1 cellular context compared by ENCODE assay signal in the genomic region with DNA sequence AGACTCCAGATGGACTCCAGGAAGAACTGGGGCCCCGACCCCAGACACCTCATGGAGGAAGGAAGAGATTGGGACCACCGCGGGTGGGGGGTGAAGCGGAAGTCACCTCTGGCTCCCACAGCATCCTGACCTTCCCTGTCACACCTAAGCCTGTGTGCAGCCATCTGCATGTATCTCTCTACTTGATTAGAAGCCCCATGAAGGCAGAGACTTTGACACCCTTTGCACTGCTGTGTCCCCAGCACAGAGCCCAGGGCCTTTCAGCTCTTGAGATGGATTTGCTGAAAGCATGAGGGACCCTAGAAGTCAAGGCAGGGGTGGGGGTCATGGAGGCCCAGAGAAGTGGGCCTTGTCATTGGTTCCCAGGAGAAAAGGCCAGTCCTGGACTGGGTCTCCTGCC.
TF ChIP-seq lines count a peak whose summit lies in the region.

No MANE protein-coding gene starts in this region.

TF ChIP-seq in K562, 482 proteins besides CTCF, POLR2A, EP300 and RAD21:
- TF ChIP-seq, protein P1, sequence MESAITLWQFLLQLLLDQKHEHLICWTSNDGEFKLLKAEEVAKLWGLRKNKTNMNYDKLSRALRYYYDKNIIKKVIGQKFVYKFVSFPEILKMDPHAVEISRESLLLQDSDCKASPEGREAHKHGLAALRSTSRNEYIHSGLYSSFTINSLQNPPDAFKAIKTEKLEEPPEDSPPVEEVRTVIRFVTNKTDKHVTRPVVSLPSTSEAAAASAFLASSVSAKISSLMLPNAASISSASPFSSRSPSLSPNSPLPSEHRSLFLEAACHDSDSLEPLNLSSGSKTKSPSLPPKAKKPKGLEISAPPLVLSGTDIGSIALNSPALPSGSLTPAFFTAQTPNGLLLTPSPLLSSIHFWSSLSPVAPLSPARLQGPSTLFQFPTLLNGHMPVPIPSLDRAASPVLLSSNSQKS (CRISPR knock-in tag; IDR thresholded peaks at IDR 0.05), result no peak
- no peak for TF ChIP-seq ZNF274 (IDR thresholded peaks at IDR 0.05; ENCODE audit: borderline replicate concordance, low read depth, low read length)
- peak; percentile 53; the same call in 1 of the 2 replicates for TF ChIP-seq TRIM28 (IDR thresholded peaks at IDR 0.05)
- TF ChIP-seq ZNF24 (IDR thresholded peaks at IDR 0.05), result no peak
- peak; percentile 74 for TF ChIP-seq ZNF316 (IDR thresholded peaks at IDR 0.05)
- TF ChIP-seq TRIM24 (IDR thresholded peaks at IDR 0.05), result peak in 1 of 2 experiments; percentile 56; a peak in 2 of 4 replicates
- TF ChIP-seq, protein P2, sequence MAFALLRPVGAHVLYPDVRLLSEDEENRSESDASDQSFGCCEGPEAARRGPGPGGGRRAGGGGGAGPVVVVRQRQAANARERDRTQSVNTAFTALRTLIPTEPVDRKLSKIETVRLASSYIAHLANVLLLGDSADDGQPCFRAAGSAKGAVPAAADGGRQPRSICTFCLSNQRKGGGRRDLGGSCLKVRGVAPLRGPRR (CRISPR knock-in tag; IDR thresholded peaks at IDR 0.05), result no peak
